In the genomic region with DNA sequence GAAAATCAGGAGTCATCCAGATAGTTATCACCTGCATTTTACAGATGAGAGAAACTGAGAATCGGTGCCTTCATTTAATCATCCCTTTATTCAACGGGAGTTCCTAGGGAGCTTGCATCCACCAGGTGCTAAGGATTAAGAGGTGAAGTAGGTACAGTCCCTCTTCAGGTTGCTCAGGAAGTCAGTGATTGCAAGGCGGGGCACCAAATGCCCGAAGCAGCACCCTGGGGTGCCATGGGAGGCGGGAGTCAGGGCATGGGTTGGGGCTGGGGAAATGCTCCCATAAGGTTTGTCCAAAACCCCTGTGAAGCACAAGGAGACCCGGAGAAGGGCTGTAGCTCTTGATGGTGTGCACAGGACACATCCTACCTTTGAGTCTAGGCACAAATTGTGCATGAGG, we compare ENCODE assay signal across 32 cellular contexts.
DNase-seq lines count a peak whose midpoint lies in the region; FAIRE-seq and TF ChIP-seq lines count a peak whose summit lies in the region.
"Had no signal": no experiment of that assay in that cellular context is flagged by ENCODE, and none has a peak within 500 bp of the region (broad histone marks: within the 10 kb centered on the region; RNA-seq: fewer than 3 reads in every experiment).

No MANE protein-coding gene starts in this region.

- H3K4me1 Mint-ChIP-seq in neural progenitor cell: no peaks in the 10 kb centered on the region
- H3K4me1 Mint-ChIP-seq: activated naive CD8-positive, alpha-beta T cell treated with anti-CD3 and anti-CD28 coated beads for 36 hours; CD4-positive, alpha-beta memory T cell; neural crest cell; stimulated activated memory B cell treated with anti-CD40 and anti-IgM and Interleukin-4, amounts not matched to agents 10 μg/mL and 1 μg/mL and 100 μg/mL, for 72 hours had no signal

- no peaks in the 10 kb centered on the region for H3K9me2 ChIP-seq in hepatocyte (replicated peaks; ENCODE audit: insufficient read depth)

- no peak overlapping the region for H3K27ac Mint-ChIP-seq in neural progenitor cell
- H3K27ac Mint-ChIP-seq: activated CD8-positive, alpha-beta T cell treated with anti-CD3 and anti-CD28 coated beads for 36 hours; activated naive CD8-positive, alpha-beta T cell treated with anti-CD3 and anti-CD28 coated beads for 36 hours; CD4-positive, alpha-beta memory T cell; stimulated activated memory B cell treated with anti-CD40 and anti-IgM and Interleukin-4, amounts not matched to agents 10 μg/mL and 1 μg/mL and 100 μg/mL, for 72 hours; T-helper 1 cell treated with Interleukin-12 subunit alpha and Interleukin-12 subunit beta and Interleukin-4 antibody, amounts not matched to agents 30 μg/mL and 1 μg/mL, for 36 hours had no signal

- DNase-seq in DMS53 (lab: John Stamatoyannopoulos, UW): peak; percentile 49
- DNase-seq in DMS53 treated with DMSO at 0.1 percent for 48 hours (lab: John Stamatoyannopoulos, UW; ENCODE audit: unreplicated experiment): no peak
- DNase-seq in NCI-H146 (lab: John Stamatoyannopoulos, UW): peak; percentile 35
- DNase-seq in hepatocyte (ENCODE audit: low spot score): no peak
- peak; percentile 59 for DNase-seq in small intestine
- no peak for DNase-seq in neural progenitor cell (ENCODE audit: low spot score)
- DNase-seq in COLO829 (ENCODE audit: low spot score): no peak
- no peak for DNase-seq in pons (ENCODE audit: low spot score)
- DNase-seq: activated CD8-positive, alpha-beta T cell treated with anti-CD3 and anti-CD28 coated beads for 36 hours; activated effector memory CD4-positive, alpha-beta T cell treated with Interleukin-2 at 50 U/mL for 16 hours; activated naive CD8-positive, alpha-beta T cell treated with anti-CD3 and anti-CD28 coated beads for 36 hours; activated T-cell treated with anti-CD3 and anti-CD28 coated beads for 4 hours; CD4-positive, alpha-beta memory T cell; DMS79; GDM1; islet precursor cell; MV-4-11; NCI-H187; stimulated activated CD4-positive, alpha-beta T cell treated with anti-CD3 and anti-CD28 coated beads, Interleukin-4, amount 100 ng/mL, for 4 hours had no signal

- no peaks in the 10 kb centered on the region for H3F3A ChIP-seq in neural progenitor cell (ENCODE audit: low read depth)

- H3K4me3 ChIP-seq in hepatocyte: no peak overlapping the region
- no peak overlapping the region for H3K4me3 ChIP-seq in small intestine (ENCODE audit: low read depth in 1 of 2, low read length in 2 of 2)
- no peak overlapping the region for H3K4me3 ChIP-seq in neural progenitor cell
- H3K4me3 ChIP-seq: lung, SK-N-MC had no signal

- no peak overlapping the region for H2AFZ ChIP-seq in hepatocyte
- H2AFZ ChIP-seq in neural progenitor cell (replicated peaks): no peak overlapping the region

- H3K9me3 ChIP-seq in hepatocyte (ENCODE audit: low read depth): no peaks in the 10 kb centered on the region
- no peaks in the 10 kb centered on the region for H3K9me3 ChIP-seq in small intestine (ENCODE audit: control insufficient read depth, low read depth)
- no peaks in the 10 kb centered on the region for H3K9me3 ChIP-seq in neural progenitor cell (ENCODE audit: low read depth)
- H3K9me3 ChIP-seq: ascending aorta, right lobe of liver had no signal

- H3K79me2 ChIP-seq in hepatocyte: no peaks in the 10 kb centered on the region
- H3K79me2 ChIP-seq in neural progenitor cell (ENCODE audit: low read depth): no peaks in the 10 kb centered on the region

- H3K36me3 ChIP-seq in hepatocyte (replicated peaks; ENCODE audit: insufficient read depth, low read depth) (no peaks in the 10 kb centered on the region), small intestine (ENCODE audit: control insufficient read depth in 2 of 2, insufficient read depth in 2 of 2, low read length in 2 of 2) (no peaks in the 10 kb centered on the region), neural progenitor cell (no peaks in the 10 kb centered on the region)
- H3K36me3 ChIP-seq: ascending aorta, right lobe of liver had no signal

- 91% methylated on average over 6 of the region's 6 CpGs for WGBS in hepatocyte (ENCODE audit: low lambda C conversion rate, missing lambda C conversion rate)
- 31 to 65% (median 53%) methylated on average over 6 of the region's 6 CpGs for WGBS in small intestine, 3 donors

- H3K4me2 ChIP-seq in hepatocyte: peak overlapping the region; percentile 53
- no peak overlapping the region for H3K4me2 ChIP-seq in neural progenitor cell

- peak overlapping the region; percentile 90 for H3K27ac ChIP-seq in hepatocyte
- peak overlapping the region; percentile 72 to 97 for H3K27ac ChIP-seq in small intestine (ENCODE audit: low read depth in 1 of 2, low read length in 1 of 2)
- H3K27ac ChIP-seq in neural progenitor cell: no peak overlapping the region
- H3K27ac ChIP-seq: HL-60, RWPE1, SK-N-MC had no signal

- H4K20me1 ChIP-seq in hepatocyte (ENCODE audit: insufficient read depth, poor library complexity, severe bottlenecking) (no peaks in the 10 kb centered on the region), neural progenitor cell (ENCODE audit: low read depth) (no peaks in the 10 kb centered on the region)

- H3K27me3 Mint-ChIP-seq in neural progenitor cell (ENCODE audit: insufficient read depth, low read depth): no peaks in the 10 kb centered on the region
- H3K27me3 Mint-ChIP-seq: activated CD8-positive, alpha-beta T cell treated with anti-CD3 and anti-CD28 coated beads for 36 hours had no signal

- H3K27me3 ChIP-seq in hepatocyte (no peaks in the 10 kb centered on the region), small intestine (ENCODE audit: control insufficient read depth in 2 of 2, insufficient read depth in 2 of 2, low read length in 2 of 2) (no peaks in the 10 kb centered on the region), neural progenitor cell (no peaks in the 10 kb centered on the region)
- H3K27me3 ChIP-seq: ascending aorta, right lobe of liver had no signal

- no peak for FAIRE-seq in small intestine (lab: Jason Lieb, UNC)
- FAIRE-seq: A204.1, H1, TTC549, urothelium cell line had no signal

- no peak overlapping the region for H3K4me3 Mint-ChIP-seq in neural progenitor cell
- H3K4me3 Mint-ChIP-seq: activated CD8-positive, alpha-beta T cell treated with anti-CD3 and anti-CD28 coated beads for 36 hours; activated naive CD8-positive, alpha-beta T cell treated with anti-CD3 and anti-CD28 coated beads for 36 hours; CD4-positive, alpha-beta memory T cell; neural crest cell; stimulated activated memory B cell treated with anti-CD40 and anti-IgM and Interleukin-4, amounts not matched to agents 10 μg/mL and 1 μg/mL and 100 μg/mL, for 72 hours; T-helper 1 cell treated with Interleukin-12 subunit alpha and Interleukin-12 subunit beta and Interleukin-4 antibody, amounts not matched to agents 30 μg/mL and 1 μg/mL, for 36 hours had no signal

- H3K4me1 ChIP-seq in hepatocyte (ENCODE audit: insufficient read depth): peaks cover 22% of the 10 kb centered on the region
- peaks cover 3 to 10% of the 10 kb centered on the region in 2 donors for H3K4me1 ChIP-seq in small intestine (ENCODE audit: control insufficient read depth in 2 of 2, insufficient read depth in 1 of 2, low read depth in 1 of 2, low read length in 1 of 2)
- H3K4me1 ChIP-seq in neural progenitor cell: no peaks in the 10 kb centered on the region
- H3K4me1 ChIP-seq: ascending aorta had no signal

- H3K9ac ChIP-seq in neural progenitor cell: no peak overlapping the region

- H3K36me3 Mint-ChIP-seq in neural progenitor cell: no peaks in the 10 kb centered on the region
- H3K36me3 Mint-ChIP-seq: activated naive CD8-positive, alpha-beta T cell treated with anti-CD3 and anti-CD28 coated beads for 36 hours; CD4-positive, alpha-beta memory T cell; stimulated activated memory B cell treated with anti-CD40 and anti-IgM and Interleukin-4, amounts not matched to agents 10 μg/mL and 1 μg/mL and 100 μg/mL, for 72 hours had no signal

- no peak for TF ChIP-seq CTCF in hepatocyte (IDR thresholded peaks at IDR 0.05; ENCODE audit: poor library complexity)
- TF ChIP-seq CTCF in neural progenitor cell (IDR thresholded peaks at IDR 0.05): no peak

- no peaks in the 10 kb centered on the region for H3K9me3 Mint-ChIP-seq in neural progenitor cell
- H3K9me3 Mint-ChIP-seq: activated CD8-positive, alpha-beta T cell treated with anti-CD3 and anti-CD28 coated beads for 36 hours; activated naive CD8-positive, alpha-beta T cell treated with anti-CD3 and anti-CD28 coated beads for 36 hours; neural crest cell; stimulated activated memory B cell treated with anti-CD40 and anti-IgM and Interleukin-4, amounts not matched to agents 10 μg/mL and 1 μg/mL and 100 μg/mL, for 72 hours; T-helper 1 cell treated with Interleukin-12 subunit alpha and Interleukin-12 subunit beta and Interleukin-4 antibody, amounts not matched to agents 30 μg/mL and 1 μg/mL, for 36 hours had no signal

Comparison
In these comparisons a context has a peak if more than half of its experiments do, and no peak if none do; other contexts are left out.
1. DNase-seq: peak in DMS53 (single experiment), NCI-H146 (single experiment) and small intestine (single experiment); none in DMS53 treated with DMSO at 0.1 percent for 48 hours (single experiment), hepatocyte (single experiment), neural progenitor cell (single experiment), COLO829 (single experiment) and pons (single experiment).